ENCODE assay signal across 15 cellular contexts in the genomic region with DNA sequence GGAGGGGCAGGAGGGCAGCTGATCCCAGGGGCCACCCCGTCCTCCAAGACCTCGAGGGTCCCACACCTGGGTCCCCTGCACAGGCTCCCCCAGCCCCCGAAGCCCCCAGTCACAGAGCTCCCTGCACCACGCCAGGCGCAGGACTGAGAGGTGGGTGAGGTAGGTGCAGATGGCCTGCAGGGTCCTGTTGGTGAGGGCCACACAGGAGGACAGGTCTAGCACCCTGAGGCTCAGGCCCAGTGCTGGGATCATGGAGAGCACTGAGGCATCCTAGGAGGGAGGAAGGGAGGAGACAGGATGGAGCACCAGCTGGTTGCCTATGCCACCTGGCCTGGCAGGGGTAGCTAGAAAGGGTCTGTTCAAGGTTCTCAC. TPM values are rescaled to one million over a fixed set of nuclear protein-coding genes. Genes with fewer than 3 reads are reported as not detected.
DNase-seq lines count a peak whose midpoint lies in the region; ATAC-seq and TF ChIP-seq lines count a peak whose summit lies in the region.
"Had no signal": no experiment of that assay in that cellular context is flagged by ENCODE, and none has a peak within 500 bp of the region (broad histone marks: within the 10 kb centered on the region; RNA-seq: fewer than 3 reads in every experiment).

No MANE protein-coding gene starts in this region.

- H3K27me3 Mint-ChIP-seq in activated T-cell treated with anti-CD3 and anti-CD28 coated beads, Interleukin-2, amount 50 U/mL, for 24 hours, result no peaks in the 10 kb centered on the region
- H3K27me3 Mint-ChIP-seq in activated T-cell treated with anti-CD3 and anti-CD28 coated beads, Interleukin-2, amount 50 U/mL, for 4 hours (ENCODE audit: low read depth), result no peaks in the 10 kb centered on the region

- H3K9me3 ChIP-seq in psoas muscle, result no peaks in the 10 kb centered on the region
- H3K9me3 ChIP-seq: BE2C, Caco-2 had no signal

- H3K9me3 Mint-ChIP-seq in activated T-cell treated with anti-CD3 and anti-CD28 coated beads, Interleukin-2, amount 50 U/mL, for 24 hours, result no peaks in the 10 kb centered on the region
- H3K9me3 Mint-ChIP-seq in activated T-cell treated with anti-CD3 and anti-CD28 coated beads, Interleukin-2, amount 50 U/mL, for 4 hours, result no peaks in the 10 kb centered on the region
- H3K9me3 Mint-ChIP-seq: endodermal cell, mesothelial cell of epicardium, nephron had no signal

- no peaks in the 10 kb centered on the region for H3K27me3 ChIP-seq in psoas muscle (ENCODE audit: insufficient read depth in 3 of 3, low read length in 2 of 3)
- H3K27me3 ChIP-seq: BE2C, brain microvascular endothelial cell had no signal

- TF ChIP-seq CTCF in psoas muscle (IDR thresholded peaks at IDR 0.05), result no peak

- peak overlapping the region; percentile 23 for H3K27ac Mint-ChIP-seq in activated T-cell treated with anti-CD3 and anti-CD28 coated beads, Interleukin-2, amount 50 U/mL, for 24 hours
- H3K27ac Mint-ChIP-seq: endodermal cell, mesothelial cell of epicardium, nephron had no signal

- 92 to 93% (median 93%) methylated on average over 5 of the region's 5 CpGs for WGBS in psoas muscle, 3 donors

- peaks cover 29% of the 10 kb centered on the region for H3K4me1 ChIP-seq in psoas muscle

- peak overlapping the region; percentile 68 for H3K27ac ChIP-seq in psoas muscle
- H3K27ac ChIP-seq: brain microvascular endothelial cell had no signal

- peaks cover 25% of the 10 kb centered on the region for H3K36me3 Mint-ChIP-seq in activated T-cell treated with anti-CD3 and anti-CD28 coated beads, Interleukin-2, amount 50 U/mL, for 24 hours (ENCODE audit: low read depth)
- peaks cover 5% of the 10 kb centered on the region for H3K36me3 Mint-ChIP-seq in activated T-cell treated with anti-CD3 and anti-CD28 coated beads, Interleukin-2, amount 50 U/mL, for 4 hours (ENCODE audit: insufficient read depth)
- H3K36me3 Mint-ChIP-seq: mesothelial cell of epicardium had no signal

- no peak for DNase-seq in activated T-cell treated with anti-CD3 and anti-CD28 coated beads, Interleukin-2, amount 50 U/mL, for 24 hours
- no peak for DNase-seq in activated T-cell treated with anti-CD3 and anti-CD28 coated beads, Interleukin-2, amount 50 U/mL, for 4 hours
- no peak for DNase-seq in psoas muscle
- DNase-seq in NCI-H1930 (lab: John Stamatoyannopoulos, UW), result no peak
- DNase-seq: Caco-2; endodermal cell; NCI-H1436; NCI-H69; posterior cingulate gyrus; stimulated activated CD4-positive, alpha-beta T cell treated with anti-CD3 and anti-CD28 coated beads, Interleukin-4, amount 100 ng/mL, for 1 hour had no signal

- H3K36me3 ChIP-seq in psoas muscle (ENCODE audit: insufficient read depth in 1 of 2, low read depth in 1 of 2), result peaks cover 0 to 11% of the 10 kb centered on the region in 2 donors
- H3K36me3 ChIP-seq: BE2C had no signal

- ATAC-seq in activated T-cell treated with anti-CD3 and anti-CD28 coated beads, Interleukin-2, amount 50 U/mL, for 4 hours, result no peak
- no peak for ATAC-seq in psoas muscle

- no peak overlapping the region for H3K4me3 ChIP-seq in psoas muscle
- H3K4me3 ChIP-seq: skin epidermis had no signal

- intact Hi-C loops in psoas muscle (cut with DNase I), result no loop called here

- H3K4me1 Mint-ChIP-seq in activated T-cell treated with anti-CD3 and anti-CD28 coated beads, Interleukin-2, amount 50 U/mL, for 24 hours (ENCODE audit: low read depth), result no peaks in the 10 kb centered on the region
- H3K4me1 Mint-ChIP-seq in activated T-cell treated with anti-CD3 and anti-CD28 coated beads, Interleukin-2, amount 50 U/mL, for 4 hours (ENCODE audit: low read depth), result no peaks in the 10 kb centered on the region
- H3K4me1 Mint-ChIP-seq: mesothelial cell of epicardium, nephron had no signal

- H3K4me3 Mint-ChIP-seq in activated T-cell treated with anti-CD3 and anti-CD28 coated beads, Interleukin-2, amount 50 U/mL, for 24 hours, result no peak overlapping the region
- no peak overlapping the region for H3K4me3 Mint-ChIP-seq in activated T-cell treated with anti-CD3 and anti-CD28 coated beads, Interleukin-2, amount 50 U/mL, for 4 hours
- H3K4me3 Mint-ChIP-seq: endodermal cell, mesothelial cell of epicardium, nephron had no signal

RNA-seq across cellular contexts. Expression of a gene that starts 9.6 kb away (rescaled TPM):
- 1 to 10 TPM; 5.1 to 5.9 (median 5.3) TPM for total RNA-seq in activated T-cell treated with anti-CD3 and anti-CD28 coated beads, Interleukin-2, amount 50 U/mL, for 4 hours
- total RNA-seq in psoas muscle, result under 1 TPM; 0.26 to 0.79 (median 0.42) TPM
- under 1 TPM; 0.35 to 0.82 (median 0.53) TPM for polyA plus RNA-seq in psoas muscle

RNA-seq across cellular contexts. Expression of a gene that starts 16.6 kb away (rescaled TPM):
- total RNA-seq in activated T-cell treated with anti-CD3 and anti-CD28 coated beads, Interleukin-2, amount 50 U/mL, for 4 hours, result 100 to 1,000 TPM; 195 to 201 (median 198) TPM
- total RNA-seq in psoas muscle, result 10 to 100 TPM; 22.6 to 56.2 (median 45.9) TPM
- polyA plus RNA-seq in psoas muscle, result 100 to 1,000 TPM in 1 of 3 donors, 10 to 100 TPM in 2; 45.0 to 106 (median 67.3) TPM

RNA-seq across cellular contexts. Expression of a gene that starts 18.4 kb away (rescaled TPM):
- 100 to 1,000 TPM; 109 to 130 (median 124) TPM for total RNA-seq in activated T-cell treated with anti-CD3 and anti-CD28 coated beads, Interleukin-2, amount 50 U/mL, for 4 hours
- 10 to 100 TPM; 10.1 to 32.7 (median 20.5) TPM for total RNA-seq in psoas muscle
- polyA plus RNA-seq in psoas muscle, result 100 to 1,000 TPM in 1 of 3 donors, 10 to 100 TPM in 2; 64.3 to 111 (median 91.9) TPM

RNA-seq across cellular contexts. Expression of a gene that starts 18.6 kb away (rescaled TPM):
- not detected for total RNA-seq in activated T-cell treated with anti-CD3 and anti-CD28 coated beads, Interleukin-2, amount 50 U/mL, for 4 hours
- 1 to 10 TPM in 3 of 4 donors, under 1 TPM in 1; 0.91 to 1.9 (median 1.2) TPM for total RNA-seq in psoas muscle
- polyA plus RNA-seq in psoas muscle, result 1 to 10 TPM in 1 of 3 donors, under 1 TPM in 2; 0.84 to 3.4 (median 0.97) TPM

RNA-seq across cellular contexts. Expression of a gene that starts 24.7 kb away (rescaled TPM):
- total RNA-seq in activated T-cell treated with anti-CD3 and anti-CD28 coated beads, Interleukin-2, amount 50 U/mL, for 4 hours, result 10 to 100 TPM; 10.1 to 15.5 (median 14.7) TPM
- 1 to 10 TPM; 5.9 to 8.0 (median 6.6) TPM for total RNA-seq in psoas muscle
- polyA plus RNA-seq in psoas muscle, result 1 to 10 TPM; 4.2 to 9.7 (median 4.5) TPM
